8 cellular contexts compared by ENCODE assay signal in genomic region chr1:2528966-2529750, GRCh38. TPM values are rescaled to one million over a fixed set of nuclear protein-coding genes. Genes with fewer than 3 reads are reported as not detected.
DNase-seq lines count a peak whose midpoint lies in the region; ATAC-seq lines count a peak whose summit lies in the region.

No MANE protein-coding gene starts in this region.

- peaks cover 3% of the 10 kb centered on the region for H3K36me3 Mint-ChIP-seq in activated T-helper 2 cell treated with anti-CD3 and anti-CD28 coated beads, Interferon-gamma antibody, Interleukin-2, Interleukin-4, amounts not matched to agents 10 μg/mL and 5 μg/mL and 100 μg/mL, durations not matched to agents 14 hours and 24 hours and 36 hours (ENCODE audit: low read depth)

- no peaks in the 10 kb centered on the region for H3K9me3 ChIP-seq in iPS-18c (ENCODE audit: control insufficient read depth, insufficient read depth, low read length)

- peak; percentile 26 for ATAC-seq in stimulated activated naive CD8-positive, alpha-beta T cell treated with anti-CD3 and anti-CD28 coated beads, Interleukin-15, amount 100 ng/mL, for 72 hours
- ATAC-seq in HG02885 (IDR thresholded peaks at IDR 0.05; ENCODE audit: poor library complexity, unreplicated experiment), result no peak

- H3K4me3 Mint-ChIP-seq in activated T-helper 2 cell treated with anti-CD3 and anti-CD28 coated beads, Interferon-gamma antibody, Interleukin-2, Interleukin-4, amounts not matched to agents 10 μg/mL and 5 μg/mL and 100 μg/mL, durations not matched to agents 14 hours and 24 hours and 36 hours (ENCODE audit: low read depth), result peak overlapping the region; percentile 49
- H3K4me3 Mint-ChIP-seq in stimulated activated naive CD8-positive, alpha-beta T cell treated with anti-CD3 and anti-CD28 coated beads, Interleukin-15, amount 100 ng/mL, for 72 hours, result peak overlapping the region; percentile 83 to 88

- H3K4me1 Mint-ChIP-seq in activated T-helper 2 cell treated with anti-CD3 and anti-CD28 coated beads, Interferon-gamma antibody, Interleukin-2, Interleukin-4, amounts not matched to agents 10 μg/mL and 5 μg/mL and 100 μg/mL, durations not matched to agents 14 hours and 24 hours and 36 hours (ENCODE audit: low read depth), result peaks cover 15% of the 10 kb centered on the region
- H3K4me1 Mint-ChIP-seq in stimulated activated naive CD8-positive, alpha-beta T cell treated with anti-CD3 and anti-CD28 coated beads, Interleukin-15, amount 100 ng/mL, for 72 hours, result peaks cover 43% of the 10 kb centered on the region

- H3K27me3 Mint-ChIP-seq in activated T-helper 2 cell treated with anti-CD3 and anti-CD28 coated beads, Interferon-gamma antibody, Interleukin-2, Interleukin-4, amounts not matched to agents 10 μg/mL and 5 μg/mL and 100 μg/mL, durations not matched to agents 14 hours and 24 hours and 36 hours (ENCODE audit: low read depth), result peaks cover 36% of the 10 kb centered on the region
- peaks cover 54% of the 10 kb centered on the region for H3K27me3 Mint-ChIP-seq in stimulated activated naive CD8-positive, alpha-beta T cell treated with anti-CD3 and anti-CD28 coated beads, Interleukin-15, amount 100 ng/mL, for 72 hours

- no peak overlapping the region for H3K27ac Mint-ChIP-seq in activated T-helper 2 cell treated with anti-CD3 and anti-CD28 coated beads, Interferon-gamma antibody, Interleukin-2, Interleukin-4, amounts not matched to agents 10 μg/mL and 5 μg/mL and 100 μg/mL, durations not matched to agents 14 hours and 24 hours and 36 hours
- H3K27ac Mint-ChIP-seq in stimulated activated naive CD8-positive, alpha-beta T cell treated with anti-CD3 and anti-CD28 coated beads, Interleukin-15, amount 100 ng/mL, for 72 hours, result peak overlapping the region in 1 of 2 donors; percentile 42

- H3K4me3 ChIP-seq in iPS-18c (ENCODE audit: insufficient read depth, low read depth, low read length), result peak overlapping the region; percentile 34

- peak; percentile 5 for DNase-seq in NOMO-1 treated with DMSO at 0.1 percent for 48 hours (lab: John Stamatoyannopoulos, UW; ENCODE audit: unreplicated experiment)
- DNase-seq in NOMO-1 treated with dmso at 0.1 percent for 144 hours (lab: John Stamatoyannopoulos, UW; ENCODE audit: unreplicated experiment), result no peak
- no peak for DNase-seq in activated T-helper 2 cell treated with anti-CD3 and anti-CD28 coated beads, Interferon-gamma antibody, Interleukin-2, Interleukin-4, amounts not matched to agents 10 μg/mL and 5 μg/mL and 100 μg/mL, durations not matched to agents 14 hours and 24 hours and 36 hours (ENCODE audit: low spot score)
- DNase-seq in stimulated activated naive CD8-positive, alpha-beta T cell treated with anti-CD3 and anti-CD28 coated beads, Interleukin-15, amount 100 ng/mL, for 72 hours, result peak; percentile 52 to 68
- no peak for DNase-seq in SHP77 treated with DMSO at 0.1 percent for 48 hours (lab: John Stamatoyannopoulos, UW)
- DNase-seq in NCI-H510A treated with DMSO at 0.1 percent for 48 hours (lab: John Stamatoyannopoulos, UW), result no peak

- no peaks in the 10 kb centered on the region for H3K9me3 Mint-ChIP-seq in activated T-helper 2 cell treated with anti-CD3 and anti-CD28 coated beads, Interferon-gamma antibody, Interleukin-2, Interleukin-4, amounts not matched to agents 10 μg/mL and 5 μg/mL and 100 μg/mL, durations not matched to agents 14 hours and 24 hours and 36 hours
- no peaks in the 10 kb centered on the region for H3K9me3 Mint-ChIP-seq in stimulated activated naive CD8-positive, alpha-beta T cell treated with anti-CD3 and anti-CD28 coated beads, Interleukin-15, amount 100 ng/mL, for 72 hours

- intact Hi-C loops in activated T-helper 2 cell treated with anti-CD3 and anti-CD28 coated beads, Interferon-gamma antibody, Interleukin-2, Interleukin-4, amounts not matched to agents 10 μg/mL and 5 μg/mL and 100 μg/mL, durations not matched to agents 14 hours and 24 hours and 36 hours (cut with micrococcal nuclease), result loop anchor here (5.0 to 10.0 kb wide), 2 partner anchors 214 to 397 kb away; no protein-coding TSS in a partner anchor

RNA-seq across cellular contexts. Expression of gene HES5, which starts 0.9 kb away (rescaled TPM):
- total RNA-seq in activated T-helper 2 cell treated with anti-CD3 and anti-CD28 coated beads, Interferon-gamma antibody, Interleukin-2, Interleukin-4, amounts not matched to agents 10 μg/mL and 5 μg/mL and 100 μg/mL, durations not matched to agents 14 hours and 24 hours and 36 hours, result not detected in 2 replicates

RNA-seq across cellular contexts. Expression of gene PANK4, which starts 2.8 kb away (rescaled TPM):
- 49.1 and 52.2 TPM in 2 replicates for total RNA-seq in activated T-helper 2 cell treated with anti-CD3 and anti-CD28 coated beads, Interferon-gamma antibody, Interleukin-2, Interleukin-4, amounts not matched to agents 10 μg/mL and 5 μg/mL and 100 μg/mL, durations not matched to agents 14 hours and 24 hours and 36 hours

RNA-seq across cellular contexts. Expression of gene TNFRSF14, which starts 27.0 kb away (rescaled TPM):
- total RNA-seq in activated T-helper 2 cell treated with anti-CD3 and anti-CD28 coated beads, Interferon-gamma antibody, Interleukin-2, Interleukin-4, amounts not matched to agents 10 μg/mL and 5 μg/mL and 100 μg/mL, durations not matched to agents 14 hours and 24 hours and 36 hours, result 191 and 199 TPM in 2 replicates

RNA-seq across cellular contexts. Expression of gene PLCH2, which starts 53.1 kb away (rescaled TPM):
- total RNA-seq in activated T-helper 2 cell treated with anti-CD3 and anti-CD28 coated beads, Interferon-gamma antibody, Interleukin-2, Interleukin-4, amounts not matched to agents 10 μg/mL and 5 μg/mL and 100 μg/mL, durations not matched to agents 14 hours and 24 hours and 36 hours, result 2.6 and 2.8 TPM in 2 replicates

RNA-seq across cellular contexts. Expression of gene PRXL2B, which starts 57.4 kb away (rescaled TPM):
- 26.5 and 28.4 TPM in 2 replicates for total RNA-seq in activated T-helper 2 cell treated with anti-CD3 and anti-CD28 coated beads, Interferon-gamma antibody, Interleukin-2, Interleukin-4, amounts not matched to agents 10 μg/mL and 5 μg/mL and 100 μg/mL, durations not matched to agents 14 hours and 24 hours and 36 hours

Comparison
In these comparisons a context has a peak if more than half of its experiments do, and no peak if none do; other contexts are left out.
1. DNase-seq: peak in NOMO-1 treated with DMSO at 0.1 percent for 48 hours (single experiment) and stimulated activated naive CD8-positive, alpha-beta T cell treated with anti-CD3 and anti-CD28 coated beads, Interleukin-15, amount 100 ng/mL, for 72 hours (2 of 2); none in NOMO-1 treated with dmso at 0.1 percent for 144 hours (single experiment), activated T-helper 2 cell treated with anti-CD3 and anti-CD28 coated beads, Interferon-gamma antibody, Interleukin-2, Interleukin-4, amounts not matched to agents 10 μg/mL and 5 μg/mL and 100 μg/mL, durations not matched to agents 14 hours and 24 hours and 36 hours (single experiment), SHP77 treated with DMSO at 0.1 percent for 48 hours (single experiment) and NCI-H510A treated with DMSO at 0.1 percent for 48 hours (single experiment).